In the genomic region with DNA sequence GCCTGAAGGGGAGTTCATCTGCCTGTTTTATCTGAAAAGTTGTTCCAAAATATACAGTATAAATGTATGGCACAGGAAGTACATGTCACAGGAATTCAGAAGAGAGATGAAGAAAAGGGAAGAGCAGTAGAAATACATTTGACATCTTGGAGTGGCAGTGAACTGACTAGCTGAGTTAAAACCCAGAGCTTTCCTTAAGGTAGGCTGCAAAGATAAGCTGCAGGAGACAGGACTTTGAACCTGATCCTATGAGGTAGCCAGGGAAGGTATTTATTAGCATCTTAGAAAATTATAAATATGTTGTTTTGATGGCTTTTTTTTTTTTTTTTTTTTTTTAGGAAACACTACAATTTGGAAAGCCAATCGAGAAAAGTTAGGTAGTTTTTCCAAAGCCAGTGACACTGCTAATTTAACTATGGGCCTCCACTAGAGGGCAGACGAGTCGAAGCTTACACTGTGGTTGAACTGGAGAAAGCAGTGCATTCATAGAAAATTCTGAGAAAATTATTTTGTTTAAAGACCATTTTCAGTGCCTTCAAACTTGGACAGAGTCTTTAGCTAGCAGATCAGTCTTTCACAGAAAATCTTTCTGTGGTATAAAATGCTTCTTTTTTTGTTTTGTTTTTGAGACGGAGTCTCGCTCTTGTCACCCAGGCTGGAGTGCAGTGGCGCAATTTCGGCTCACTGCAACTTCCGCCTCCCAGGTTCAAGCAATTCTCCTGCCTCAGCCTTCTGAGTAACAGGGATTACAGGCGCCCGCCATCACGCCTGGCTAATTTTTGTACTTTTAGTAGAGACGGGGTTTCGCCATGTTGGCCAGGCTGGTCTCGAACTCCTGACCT, we compare ENCODE assay signal across 8 cellular contexts.
DNase-seq lines count a peak whose midpoint lies in the region; ATAC-seq, FAIRE-seq and TF ChIP-seq lines count a peak whose summit lies in the region.

No MANE protein-coding gene starts in this region.

- TF ChIP-seq CTCF in WTC11 (IDR thresholded peaks at IDR 0.05) (peak; percentile 64), bronchial epithelial cell (IDR thresholded peaks at IDR 0.05; ENCODE audit: insufficient read depth, low read length, severe bottlenecking) (peak; percentile 70)

- H3K4me3 Mint-ChIP-seq in WTC11: no peak overlapping the region

- CTCF ChIA-PET in WTC11 (lab: Charles Lee): interaction anchor here (0.5 to 7.2 kb wide), 34 partner anchors 9 to 365 kb away, joined by 3 to 112 read pairs (median 4); a partner anchor contains a TSS

- H3K36me3 ChIP-seq in bronchial epithelial cell (ENCODE audit: control insufficient read depth, insufficient read depth, low read length): no peaks in the 10 kb centered on the region

- no peak overlapping the region for H3K4me3 ChIP-seq in bronchial epithelial cell (ENCODE audit: low read depth, low read length)

- DNase-seq in NCI-H1417 (lab: John Stamatoyannopoulos, UW) (peak; percentile 40 to 76 (median 51)), NCI-H1417 treated with DMSO at 0.1 percent for 48 hours (lab: John Stamatoyannopoulos, UW) (no peak), NCI-H2029 treated with DMSO at 0.1 percent for 48 hours (lab: John Stamatoyannopoulos, UW) (peak; percentile 25), WTC11 (ENCODE audit: low spot score) (peak; percentile 62), bronchial epithelial cell (ENCODE audit: low read depth) (peak; percentile 43)
- peak; percentile 23 to 34 for DNase-seq in stimulated activated CD4-positive, alpha-beta T cell treated with anti-CD3 and anti-CD28 coated beads, Interleukin-1b, Interleukin-23, amount 100 ng/mL, for 1 hour (ENCODE audit: low read depth in 2 of 2)

- no peaks in the 10 kb centered on the region for H3K36me3 Mint-ChIP-seq in WTC11

- H3K4me1 Mint-ChIP-seq in WTC11: peaks cover 6% of the 10 kb centered on the region; the same call in 1 of the 2 replicates

- POLR2A ChIA-PET in WTC11 (lab: Charles Lee): interaction anchor here (0.9 to 1.0 kb wide), 2 partner anchors 123 to 214 kb away, joined by 3 read pairs; a partner anchor contains a TSS

- H3K27ac Mint-ChIP-seq in WTC11: no peak overlapping the region

- no peak for FAIRE-seq in bronchial epithelial cell (lab: Jason Lieb, UNC)
- FAIRE-seq in islet of Langerhans (lab: Jason Lieb, UNC): peak; percentile 66

- no peaks in the 10 kb centered on the region for H3K27me3 Mint-ChIP-seq in WTC11 (ENCODE audit: low read depth)

- ATAC-seq in WTC11 (peak; percentile 65), HG03565 (IDR thresholded peaks at IDR 0.05; ENCODE audit: unreplicated experiment) (no peak)

- H3K9me3 Mint-ChIP-seq in WTC11: no peaks in the 10 kb centered on the region

- no peaks in the 10 kb centered on the region for H3K27me3 ChIP-seq in bronchial epithelial cell (ENCODE audit: control insufficient read depth, insufficient read depth, low read length)

TF ChIP-seq in WTC11, 78 proteins besides CTCF, POLR2A, EP300 and RAD21:
- TF ChIP-seq, protein P1, sequence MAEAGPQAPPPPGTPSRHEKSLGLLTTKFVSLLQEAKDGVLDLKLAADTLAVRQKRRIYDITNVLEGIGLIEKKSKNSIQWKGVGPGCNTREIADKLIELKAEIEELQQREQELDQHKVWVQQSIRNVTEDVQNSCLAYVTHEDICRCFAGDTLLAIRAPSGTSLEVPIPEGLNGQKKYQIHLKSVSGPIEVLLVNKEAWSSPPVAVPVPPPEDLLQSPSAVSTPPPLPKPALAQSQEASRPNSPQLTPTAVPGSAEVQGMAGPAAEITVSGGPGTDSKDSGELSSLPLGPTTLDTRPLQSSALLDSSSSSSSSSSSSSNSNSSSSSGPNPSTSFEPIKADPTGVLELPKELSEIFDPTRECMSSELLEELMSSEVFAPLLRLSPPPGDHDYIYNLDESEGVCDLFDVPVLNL (CRISPR knock-in tag; IDR thresholded peaks at IDR 0.05; ENCODE audit: borderline replicate concordance, low read depth): no peak
- TF ChIP-seq ZNF671 (CRISPR knock-in tag; IDR thresholded peaks at IDR 0.05): no peak
- no peak for TF ChIP-seq NR3C1 (CRISPR knock-in tag; conservative IDR thresholded peaks at IDR 0.05; ENCODE audit: low read depth)
